19 cellular contexts compared by ENCODE assay signal in the genomic region with DNA sequence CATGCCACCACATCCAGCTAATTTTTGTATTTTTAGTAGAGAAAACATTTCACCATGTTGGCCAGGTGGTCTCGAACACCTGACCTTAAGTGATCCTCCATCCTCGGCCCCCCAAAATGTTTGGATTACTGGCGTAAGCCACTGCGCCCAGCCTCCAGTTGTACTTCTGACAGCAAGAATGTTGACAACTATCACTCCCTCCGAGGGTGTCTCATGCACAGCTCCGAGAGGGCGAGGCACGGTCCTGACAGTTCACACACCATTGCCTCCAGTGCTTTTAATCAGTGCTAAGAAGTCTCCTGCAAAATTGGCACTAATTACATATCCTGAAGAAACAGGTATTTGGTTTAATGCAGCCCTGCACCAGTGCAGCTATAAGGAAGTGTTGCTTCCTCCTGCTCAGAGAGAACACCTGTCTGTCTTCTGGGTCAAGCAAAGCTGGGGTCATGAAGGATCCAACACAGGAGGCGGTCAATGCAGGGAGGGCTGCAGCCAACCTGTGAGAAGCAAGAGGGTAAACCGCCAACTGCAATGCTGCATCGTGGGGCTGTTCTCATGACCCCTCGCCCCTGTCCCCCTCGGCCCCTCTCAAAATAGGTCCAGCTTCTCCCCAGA.
"Had no signal": no experiment of that assay in that cellular context is flagged by ENCODE, and none has a peak within 500 bp of the region (broad histone marks: within the 10 kb centered on the region; RNA-seq: fewer than 3 reads in every experiment).

No MANE protein-coding gene starts in this region.

- H3K4me1 ChIP-seq: psoas muscle, transverse colon had no signal

- H3K27ac Mint-ChIP-seq: naive thymus-derived CD4-positive, alpha-beta T cell; nephron progenitor cell; stimulated activated naive B cell treated with anti-CD40 and anti-IgM and Interleukin-4, amounts not matched to agents 10 μg/mL and 1 μg/mL and 100 μg/mL, for 72 hours had no signal

- H3K27ac ChIP-seq: psoas muscle, spleen, stomach, thoracic aorta, transverse colon had no signal

- H3K27me3 ChIP-seq: spleen, stomach, transverse colon had no signal

- H3K36me3 ChIP-seq: spleen, stomach, thoracic aorta, transverse colon had no signal

- H3K36me3 Mint-ChIP-seq: naive thymus-derived CD4-positive, alpha-beta T cell; stimulated activated naive B cell treated with anti-CD40 and anti-IgM and Interleukin-4, amounts not matched to agents 10 μg/mL and 1 μg/mL and 100 μg/mL, for 72 hours had no signal

- H3K9me3 ChIP-seq: psoas muscle, spleen, stomach, thoracic aorta, transverse colon had no signal

- DNase-seq: dermis blood vessel endothelial cell; foreskin melanocyte; hippocampal formation; left colon; left ventricle myocardium superior; naive thymus-derived CD4-positive, alpha-beta T cell; nephron progenitor cell; psoas muscle; retina; spleen; stimulated activated CD4-positive, alpha-beta T cell treated with anti-CD3 and anti-CD28 coated beads, Interleukin-2, amount 100 ng/mL, for 24 hours; stimulated activated CD4-positive, alpha-beta T cell treated with anti-CD3 and anti-CD28 coated beads, Interleukin-4, amount 100 ng/mL, for 4 hours; stimulated activated naive B cell treated with anti-CD40 and anti-IgM and Interleukin-4, amounts not matched to agents 10 μg/mL and 1 μg/mL and 100 μg/mL, for 72 hours; stomach; substantia nigra; transverse colon had no signal

- FAIRE-seq: colon had no signal

- H3K4me3 Mint-ChIP-seq: naive thymus-derived CD4-positive, alpha-beta T cell; nephron progenitor cell; stimulated activated naive B cell treated with anti-CD40 and anti-IgM and Interleukin-4, amounts not matched to agents 10 μg/mL and 1 μg/mL and 100 μg/mL, for 72 hours had no signal

- ATAC-seq: left colon; left ventricle myocardium superior; naive thymus-derived CD4-positive, alpha-beta T cell; psoas muscle; sciatic nerve; stimulated activated naive B cell treated with anti-CD40 and anti-IgM and Interleukin-4, amounts not matched to agents 10 μg/mL and 1 μg/mL and 100 μg/mL, for 72 hours had no signal

- H3K4me3 ChIP-seq: psoas muscle, spleen, stomach, thoracic aorta, transverse colon had no signal
